ENCODE assay signal across 1 cellular context in the genomic region with DNA sequence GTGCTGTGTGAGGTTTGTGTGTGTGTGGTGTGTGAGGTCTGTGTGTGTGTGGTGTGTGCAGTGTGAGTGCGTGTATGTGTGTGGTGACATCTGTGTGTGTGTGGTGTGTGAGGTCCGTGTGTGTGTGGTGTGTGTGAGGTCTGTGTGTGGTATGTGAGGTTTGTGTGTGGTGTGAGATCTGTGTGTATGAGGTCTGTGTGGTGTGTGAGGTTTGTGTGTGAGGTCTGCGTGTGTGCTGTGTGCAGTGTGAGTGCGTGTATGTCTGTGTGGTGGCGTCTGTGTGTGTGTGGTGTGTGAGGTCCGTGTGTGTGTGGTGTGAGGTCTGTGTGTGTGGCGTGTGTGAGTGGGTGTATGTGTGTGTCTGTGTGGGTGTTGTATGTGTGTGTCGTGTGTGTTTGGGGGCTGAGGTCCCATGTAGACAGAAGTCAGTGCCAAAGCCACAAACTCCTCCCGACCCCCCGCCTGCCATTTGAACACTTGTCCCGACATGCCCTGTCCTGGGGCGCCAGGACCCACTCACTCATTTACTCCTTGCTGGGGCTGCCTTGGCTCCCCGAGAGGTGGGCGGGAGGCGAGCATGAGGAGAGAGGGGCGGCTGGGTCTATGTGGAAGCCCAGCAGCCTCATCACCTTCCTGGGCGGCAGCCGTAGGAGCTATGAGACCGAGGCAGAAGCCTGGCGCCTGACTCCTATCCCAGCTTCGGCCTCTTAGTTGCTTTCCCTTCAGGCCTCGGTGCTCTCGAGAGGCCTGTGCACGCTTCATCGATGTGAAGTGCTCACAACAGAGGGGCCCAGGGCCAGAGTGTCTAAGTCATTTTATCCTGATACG.
TF ChIP-seq lines count a peak whose summit lies in the region.

No MANE protein-coding gene starts in this region.

TF ChIP-seq in GM23338, 12 proteins besides CTCF, POLR2A, EP300 and RAD21 (continued from another document):
- no peak for TF ChIP-seq CREB1 (CRISPR knock-in tag; IDR thresholded peaks at IDR 0.05; ENCODE audit: low read depth)
- TF ChIP-seq ZNF331 (CRISPR knock-in tag; IDR thresholded peaks at IDR 0.05; ENCODE audit: low read depth), result no peak
- no peak for TF ChIP-seq EZH2 (IDR thresholded peaks at IDR 0.05; ENCODE audit: low read depth, unreplicated experiment)
- TF ChIP-seq, protein P1, sequence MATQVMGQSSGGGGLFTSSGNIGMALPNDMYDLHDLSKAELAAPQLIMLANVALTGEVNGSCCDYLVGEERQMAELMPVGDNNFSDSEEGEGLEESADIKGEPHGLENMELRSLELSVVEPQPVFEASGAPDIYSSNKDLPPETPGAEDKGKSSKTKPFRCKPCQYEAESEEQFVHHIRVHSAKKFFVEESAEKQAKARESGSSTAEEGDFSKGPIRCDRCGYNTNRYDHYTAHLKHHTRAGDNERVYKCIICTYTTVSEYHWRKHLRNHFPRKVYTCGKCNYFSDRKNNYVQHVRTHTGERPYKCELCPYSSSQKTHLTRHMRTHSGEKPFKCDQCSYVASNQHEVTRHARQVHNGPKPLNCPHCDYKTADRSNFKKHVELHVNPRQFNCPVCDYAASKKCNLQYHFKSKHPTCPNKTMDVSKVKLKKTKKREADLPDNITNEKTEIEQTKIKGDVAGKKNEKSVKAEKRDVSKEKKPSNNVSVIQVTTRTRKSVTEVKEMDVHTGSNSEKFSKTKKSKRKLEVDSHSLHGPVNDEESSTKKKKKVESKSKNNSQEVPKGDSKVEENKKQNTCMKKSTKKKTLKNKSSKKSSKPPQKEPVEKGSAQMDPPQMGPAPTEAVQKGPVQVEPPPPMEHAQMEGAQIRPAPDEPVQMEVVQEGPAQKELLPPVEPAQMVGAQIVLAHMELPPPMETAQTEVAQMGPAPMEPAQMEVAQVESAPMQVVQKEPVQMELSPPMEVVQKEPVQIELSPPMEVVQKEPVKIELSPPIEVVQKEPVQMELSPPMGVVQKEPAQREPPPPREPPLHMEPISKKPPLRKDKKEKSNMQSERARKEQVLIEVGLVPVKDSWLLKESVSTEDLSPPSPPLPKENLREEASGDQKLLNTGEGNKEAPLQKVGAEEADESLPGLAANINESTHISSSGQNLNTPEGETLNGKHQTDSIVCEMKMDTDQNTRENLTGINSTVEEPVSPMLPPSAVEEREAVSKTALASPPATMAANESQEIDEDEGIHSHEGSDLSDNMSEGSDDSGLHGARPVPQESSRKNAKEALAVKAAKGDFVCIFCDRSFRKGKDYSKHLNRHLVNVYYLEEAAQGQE (IDR thresholded peaks at IDR 0.05; ENCODE audit: unreplicated experiment), result no peak
- TF ChIP-seq EZH2phosphoT487 (IDR thresholded peaks at IDR 0.05; ENCODE audit: unreplicated experiment), result no peak
- TF ChIP-seq, protein P2, sequence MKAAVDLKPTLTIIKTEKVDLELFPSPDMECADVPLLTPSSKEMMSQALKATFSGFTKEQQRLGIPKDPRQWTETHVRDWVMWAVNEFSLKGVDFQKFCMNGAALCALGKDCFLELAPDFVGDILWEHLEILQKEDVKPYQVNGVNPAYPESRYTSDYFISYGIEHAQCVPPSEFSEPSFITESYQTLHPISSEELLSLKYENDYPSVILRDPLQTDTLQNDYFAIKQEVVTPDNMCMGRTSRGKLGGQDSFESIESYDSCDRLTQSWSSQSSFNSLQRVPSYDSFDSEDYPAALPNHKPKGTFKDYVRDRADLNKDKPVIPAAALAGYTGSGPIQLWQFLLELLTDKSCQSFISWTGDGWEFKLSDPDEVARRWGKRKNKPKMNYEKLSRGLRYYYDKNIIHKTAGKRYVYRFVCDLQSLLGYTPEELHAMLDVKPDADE (IDR thresholded peaks at IDR 0.05), result no peak
- TF ChIP-seq JUNB (IDR thresholded peaks at IDR 0.05; ENCODE audit: unreplicated experiment), result no peak
- TF ChIP-seq POLR2AphosphoS5 (IDR thresholded peaks at IDR 0.05; ENCODE audit: low read depth), result no peak
- TF ChIP-seq NANOG (IDR thresholded peaks at IDR 0.05; ENCODE audit: borderline replicate concordance), result no peak
- TF ChIP-seq, protein P3, sequence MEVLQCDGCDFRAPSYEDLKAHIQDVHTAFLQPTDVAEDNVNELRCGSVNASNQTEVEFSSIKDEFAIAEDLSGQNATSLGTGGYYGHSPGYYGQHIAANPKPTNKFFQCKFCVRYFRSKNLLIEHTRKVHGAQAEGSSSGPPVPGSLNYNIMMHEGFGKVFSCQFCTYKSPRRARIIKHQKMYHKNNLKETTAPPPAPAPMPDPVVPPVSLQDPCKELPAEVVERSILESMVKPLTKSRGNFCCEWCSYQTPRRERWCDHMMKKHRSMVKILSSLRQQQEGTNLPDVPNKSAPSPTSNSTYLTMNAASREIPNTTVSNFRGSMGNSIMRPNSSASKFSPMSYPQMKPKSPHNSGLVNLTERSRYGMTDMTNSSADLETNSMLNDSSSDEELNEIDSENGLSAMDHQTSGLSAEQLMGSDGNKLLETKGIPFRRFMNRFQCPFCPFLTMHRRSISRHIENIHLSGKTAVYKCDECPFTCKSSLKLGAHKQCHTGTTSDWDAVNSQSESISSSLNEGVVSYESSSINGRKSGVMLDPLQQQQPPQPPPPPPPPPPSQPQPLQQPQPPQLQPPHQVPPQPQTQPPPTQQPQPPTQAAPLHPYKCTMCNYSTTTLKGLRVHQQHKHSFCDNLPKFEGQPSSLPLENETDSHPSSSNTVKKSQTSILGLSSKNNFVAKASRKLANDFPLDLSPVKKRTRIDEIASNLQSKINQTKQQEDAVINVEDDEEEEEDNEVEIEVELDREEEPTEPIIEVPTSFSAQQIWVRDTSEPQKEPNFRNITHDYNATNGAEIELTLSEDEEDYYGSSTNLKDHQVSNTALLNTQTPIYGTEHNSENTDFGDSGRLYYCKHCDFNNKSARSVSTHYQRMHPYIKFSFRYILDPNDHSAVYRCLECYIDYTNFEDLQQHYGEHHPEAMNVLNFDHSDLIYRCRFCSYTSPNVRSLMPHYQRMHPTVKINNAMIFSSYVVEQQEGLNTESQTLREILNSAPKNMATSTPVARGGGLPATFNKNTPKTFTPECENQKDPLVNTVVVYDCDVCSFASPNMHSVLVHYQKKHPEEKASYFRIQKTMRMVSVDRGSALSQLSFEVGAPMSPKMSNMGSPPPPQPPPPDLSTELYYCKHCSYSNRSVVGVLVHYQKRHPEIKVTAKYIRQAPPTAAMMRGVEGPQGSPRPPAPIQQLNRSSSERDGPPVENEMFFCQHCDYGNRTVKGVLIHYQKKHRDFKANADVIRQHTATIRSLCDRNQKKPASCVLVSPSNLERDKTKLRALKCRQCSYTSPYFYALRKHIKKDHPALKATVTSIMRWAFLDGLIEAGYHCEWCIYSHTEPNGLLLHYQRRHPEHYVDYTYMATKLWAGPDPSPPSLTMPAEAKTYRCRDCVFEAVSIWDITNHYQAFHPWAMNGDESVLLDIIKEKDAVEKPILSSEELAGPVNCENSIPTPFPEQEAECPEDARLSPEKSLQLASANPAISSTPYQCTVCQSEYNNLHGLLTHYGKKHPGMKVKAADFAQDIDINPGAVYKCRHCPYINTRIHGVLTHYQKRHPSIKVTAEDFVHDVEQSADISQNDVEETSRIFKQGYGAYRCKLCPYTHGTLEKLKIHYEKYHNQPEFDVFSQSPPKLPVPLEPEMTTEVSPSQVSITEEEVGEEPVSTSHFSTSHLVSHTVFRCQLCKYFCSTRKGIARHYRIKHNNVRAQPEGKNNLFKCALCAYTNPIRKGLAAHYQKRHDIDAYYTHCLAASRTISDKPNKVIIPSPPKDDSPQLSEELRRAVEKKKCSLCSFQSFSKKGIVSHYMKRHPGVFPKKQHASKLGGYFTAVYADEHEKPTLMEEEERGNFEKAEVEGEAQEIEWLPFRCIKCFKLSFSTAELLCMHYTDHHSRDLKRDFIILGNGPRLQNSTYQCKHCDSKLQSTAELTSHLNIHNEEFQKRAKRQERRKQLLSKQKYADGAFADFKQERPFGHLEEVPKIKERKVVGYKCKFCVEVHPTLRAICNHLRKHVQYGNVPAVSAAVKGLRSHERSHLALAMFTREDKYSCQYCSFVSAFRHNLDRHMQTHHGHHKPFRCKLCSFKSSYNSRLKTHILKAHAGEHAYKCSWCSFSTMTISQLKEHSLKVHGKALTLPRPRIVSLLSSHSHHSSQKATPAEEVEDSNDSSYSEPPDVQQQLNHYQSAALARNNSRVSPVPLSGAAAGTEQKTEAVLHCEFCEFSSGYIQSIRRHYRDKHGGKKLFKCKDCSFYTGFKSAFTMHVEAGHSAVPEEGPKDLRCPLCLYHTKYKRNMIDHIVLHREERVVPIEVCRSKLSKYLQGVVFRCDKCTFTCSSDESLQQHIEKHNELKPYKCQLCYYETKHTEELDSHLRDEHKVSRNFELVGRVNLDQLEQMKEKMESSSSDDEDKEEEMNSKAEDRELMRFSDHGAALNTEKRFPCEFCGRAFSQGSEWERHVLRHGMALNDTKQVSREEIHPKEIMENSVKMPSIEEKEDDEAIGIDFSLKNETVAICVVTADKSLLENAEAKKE (CRISPR knock-in tag; IDR thresholded peaks at IDR 0.05), result no peak
- TF ChIP-seq STAT1 (IDR thresholded peaks at IDR 0.05; ENCODE audit: unreplicated experiment), result no peak
